In genomic region chrX:70468709-70469108, GRCh38 we compare ENCODE assay signal across 12 cellular contexts. TPM values are rescaled to one million over a fixed set of nuclear protein-coding genes. Genes with fewer than 3 reads are reported as not detected.
"Had no signal": no experiment of that assay in that cellular context is flagged by ENCODE, and none has a peak within 500 bp of the region (broad histone marks: within the 10 kb centered on the region; RNA-seq: fewer than 3 reads in every experiment).

No MANE protein-coding gene starts in this region.

- H2AFZ ChIP-seq: GM23248, GM23338 had no signal

- H3K9ac ChIP-seq: GM23248 had no signal

- FAIRE-seq: H1, H54 had no signal

- ATAC-seq: GM23338, HCT116 had no signal

- H3K9me3 Mint-ChIP-seq: GM23338, HFFc6 had no signal

- H3K4me3 Mint-ChIP-seq: GM23338, H9, HFFc6 had no signal

- H3K27ac Mint-ChIP-seq: GM23338, HFFc6 had no signal

- H3K27ac ChIP-seq: GM23248 had no signal

- H3K4me2 ChIP-seq: GM23338 had no signal

- H3K9me3 ChIP-seq: HAP-1 had no signal

- H3K4me3 ChIP-seq: GM23248, GM23338, HAP-1 had no signal

- DNase-seq: GM23248, GOT3, H7, H9, HCEC 1CT, HFFc6 had no signal

RNA-seq across cellular contexts. Expression of gene GDPD2, which starts 45.6 kb away (rescaled TPM):
- total RNA-seq: GM23248, H4, HFFc6 had no signal
- polyA plus RNA-seq: GM23248 had no signal
